ENCODE assay signal across 8 cellular contexts in genomic region chr1:239976130-239976968, GRCh38.
DNase-seq lines count a peak whose midpoint lies in the region; ATAC-seq and TF ChIP-seq lines count a peak whose summit lies in the region.

No MANE protein-coding gene starts in this region.

- intact Hi-C loops in mammary epithelial cell (cut with micrococcal nuclease): loop anchor here (1.0 kb wide), 2 partner anchors 25 to 184 kb away; no protein-coding TSS in a partner anchor

- no peak overlapping the region for H3K9ac ChIP-seq in mammary epithelial cell (ENCODE audit: insufficient read depth, low read length)

- H2AFZ ChIP-seq in mammary epithelial cell (ENCODE audit: low read depth, low read length): no peak overlapping the region

- no peaks in the 10 kb centered on the region for H3K4me1 ChIP-seq in mammary epithelial cell (ENCODE audit: insufficient read depth, low read length)

- in situ Hi-C loops in mammary epithelial cell (cut with MboI; ENCODE audit: low sequenced_read_pairs in 2 of 2): no loop called here

- WGBS in mammary epithelial cell (ENCODE audit: low coverage, missing lambda C conversion rate): 26% methylated on average over 5 of the region's 5 CpGs

- no peaks in the 10 kb centered on the region for H3K36me3 ChIP-seq in mammary epithelial cell (ENCODE audit: insufficient read depth, low read length)

- DNase-seq in NCI-H82 (lab: John Stamatoyannopoulos, UW): peak; percentile 80
- DNase-seq in NCI-H82 treated with DMSO at 0.1 percent for 48 hours (lab: John Stamatoyannopoulos, UW; ENCODE audit: unreplicated experiment): no peak
- peak; percentile 51 for DNase-seq in HT1080 (ENCODE audit: low read depth)
- peak; percentile 44 for DNase-seq in SW480 (ENCODE audit: low spot score)
- peak; percentile 21 for DNase-seq in mammary epithelial cell
- DNase-seq in left lobe of liver (ENCODE audit: low spot score): no peak
- peak; percentile 13 for DNase-seq in stimulated activated CD8-positive, alpha-beta memory T cell treated with anti-CD3 and anti-CD28 coated beads, Interleukin-4, amount 100 ng/mL, for 24 hours (ENCODE audit: low read depth)

- dilution Hi-C loops in mammary epithelial cell (cut with HindIII; ENCODE audit: low sequenced_read_pairs): no loop called here

- no peak overlapping the region for H3K4me3 ChIP-seq in mammary epithelial cell (replicated peaks in 1 of 3; ENCODE audit: insufficient read depth in 1 of 3, low read depth in 2 of 3, low read length in 3 of 3)

- ATAC-seq in GM21528 (IDR thresholded peaks at IDR 0.05; ENCODE audit: low FRiP score, unreplicated experiment) (peak; percentile 93), left lobe of liver (peak; percentile 94)

- peaks cover 5% of the 10 kb centered on the region for H3K9me3 ChIP-seq in mammary epithelial cell (replicated peaks; ENCODE audit: insufficient read depth, low read length)

- H3K27ac ChIP-seq in mammary epithelial cell (ENCODE audit: insufficient read depth, low read depth, low read length): no peak overlapping the region

- no peaks in the 10 kb centered on the region for H3K79me2 ChIP-seq in mammary epithelial cell (ENCODE audit: insufficient read depth, low read length)

- H4K20me1 ChIP-seq in mammary epithelial cell (ENCODE audit: insufficient read depth, low read length): no peaks in the 10 kb centered on the region

- TF ChIP-seq CTCF in mammary epithelial cell (conservative IDR thresholded peaks at IDR 0.05 in 1 of 2, IDR thresholded peaks at IDR 0.05 in 1 of 2; ENCODE audit: extremely low read depth in 1 of 2, insufficient read depth in 1 of 2, low read depth in 1 of 2, low read length in 2 of 2): peak; percentile 91 to 99

- CTCF ChIA-PET in mammary epithelial cell (lab: Charles Lee; ENCODE audit: low non-redundant PET): no interaction called here

- H3K27me3 ChIP-seq in mammary epithelial cell (ENCODE audit: insufficient read depth, low read length): no peaks in the 10 kb centered on the region

- no peak overlapping the region for H3K4me2 ChIP-seq in mammary epithelial cell (ENCODE audit: insufficient read depth, low read depth, low read length)

- no TSS peak for BruUV-seq in mammary epithelial cell (replicated peaks; lab: Mats Ljungman, UMichigan)

Comparison
In these comparisons a context has a peak if more than half of its experiments do, and no peak if none do; other contexts are left out.
1. DNase-seq: peak in NCI-H82 (single experiment), HT1080 (single experiment), SW480 (single experiment), mammary epithelial cell (single experiment) and stimulated activated CD8-positive, alpha-beta memory T cell treated with anti-CD3 and anti-CD28 coated beads, Interleukin-4, amount 100 ng/mL, for 24 hours (single experiment); none in NCI-H82 treated with DMSO at 0.1 percent for 48 hours (single experiment) and left lobe of liver (single experiment).